16 cellular contexts compared by ENCODE assay signal in the genomic region with DNA sequence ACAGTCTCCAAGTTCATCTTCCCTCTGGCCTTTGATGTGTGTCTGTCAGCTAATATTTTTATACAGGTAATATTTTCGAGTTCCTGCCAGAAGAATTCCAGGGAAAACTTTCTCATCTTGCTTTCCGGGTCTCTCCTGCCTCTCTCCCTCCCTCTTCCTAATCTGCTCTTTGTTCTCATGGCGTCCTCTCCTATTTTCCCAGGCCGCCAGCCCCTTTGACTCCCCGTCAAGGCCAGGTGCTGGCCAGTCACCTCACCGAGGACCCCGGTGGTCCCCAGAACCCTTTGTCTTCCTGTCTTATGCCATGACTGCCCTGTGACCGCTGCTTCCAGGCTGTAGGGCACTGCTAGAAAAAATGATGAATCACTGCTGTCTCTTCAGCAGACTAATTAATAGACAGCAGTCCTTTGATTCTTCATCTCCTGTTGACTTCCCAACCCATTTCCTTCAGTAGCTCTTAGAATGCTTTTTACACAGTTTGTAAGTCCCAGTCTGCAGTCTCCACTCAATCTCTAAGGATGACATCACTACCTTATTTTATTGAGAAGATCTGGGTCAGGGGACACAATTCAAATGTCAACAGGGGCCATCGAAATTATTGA. TPM values are rescaled to one million over a fixed set of nuclear protein-coding genes. Genes with fewer than 3 reads are reported as not detected.
DNase-seq lines count a peak whose midpoint lies in the region; ATAC-seq, FAIRE-seq and TF ChIP-seq lines count a peak whose summit lies in the region.
"Had no signal": no experiment of that assay in that cellular context is flagged by ENCODE, and none has a peak within 500 bp of the region (broad histone marks: within the 10 kb centered on the region; RNA-seq: fewer than 3 reads in every experiment).

No MANE protein-coding gene starts in this region.

- DNase-seq in RWPE1 (ENCODE audit: low spot score), result no peak
- peak; percentile 67 for DNase-seq in endothelial cell of umbilical vein (ENCODE audit: low read depth, low spot score)
- DNase-seq in neural progenitor cell (ENCODE audit: low spot score), result peak; percentile 35
- DNase-seq in activated CD4-positive, alpha-beta T cell treated with anti-CD3 and anti-CD28 coated beads for 48 hours, result no peak
- no peak for DNase-seq in NCI-H82 treated with DMSO at 0.1 percent for 48 hours (lab: John Stamatoyannopoulos, UW; ENCODE audit: unreplicated experiment)
- no peak for DNase-seq in NCI-H1694 treated with DMSO at 0.1 percent for 48 hours (lab: John Stamatoyannopoulos, UW)
- DNase-seq: activated gamma-delta T cell treated with Interleukin-2 at 50 U/mL for 16 hours; body of pancreas; KBM-7; NCI-H146; psoas muscle; stimulated activated CD4-positive, alpha-beta T cell treated with anti-CD3 and anti-CD28 coated beads, Interleukin-1b, Interleukin-23, amount 100 ng/mL, for 48 hours had no signal

- no peaks in the 10 kb centered on the region for H3K9me3 ChIP-seq in BLaER1 treated with 17β-estradiol and CSF1 and Interleukin-3, amounts not matched to agents 10 nM and 100 nM (replicated peaks in 1 of 11)
- H3K9me3 ChIP-seq in endothelial cell of umbilical vein (replicated peaks; ENCODE audit: control insufficient read depth, insufficient read depth, low read length) (no peaks in the 10 kb centered on the region), neural progenitor cell (ENCODE audit: low read depth) (no peaks in the 10 kb centered on the region)
- H3K9me3 ChIP-seq: body of pancreas, psoas muscle, vagina had no signal

- no peak for TF ChIP-seq POLR2A in endothelial cell of umbilical vein (IDR thresholded peaks at IDR 0.05; ENCODE audit: low read depth, low read length)

- H3K36me3 ChIP-seq in BLaER1 treated with 17β-estradiol and CSF1 and Interleukin-3, amounts not matched to agents 10 nM and 100 nM, result peaks cover 0 to 13% (median 4%) of the 10 kb centered on the region in 11 experiments; a peak in 3 of 22 replicates
- H3K36me3 ChIP-seq in endothelial cell of umbilical vein (ENCODE audit: control insufficient read depth in 2 of 2, extremely low read depth in 1 of 2, insufficient read depth in 2 of 2, low read length in 2 of 2) (no peaks in the 10 kb centered on the region), neural progenitor cell (no peaks in the 10 kb centered on the region)
- H3K36me3 ChIP-seq: vagina had no signal

- intact Hi-C loops in endothelial cell of umbilical vein (cut with micrococcal nuclease), result no loop called here

- ATAC-seq in HG02885 (IDR thresholded peaks at IDR 0.05; ENCODE audit: poor library complexity, unreplicated experiment), result no peak
- ATAC-seq: body of pancreas, psoas muscle had no signal

- no peak overlapping the region for H3K4me3 Mint-ChIP-seq in neural progenitor cell

- H3K79me2 ChIP-seq in endothelial cell of umbilical vein (ENCODE audit: control insufficient read depth, insufficient read depth, low read length), result peaks cover 88% of the 10 kb centered on the region
- H3K79me2 ChIP-seq in neural progenitor cell (ENCODE audit: low read depth), result no peaks in the 10 kb centered on the region

- peak overlapping the region; percentile 5 to 76 (median 44); a peak in 17 of 22 replicates for H3K4me2 ChIP-seq in BLaER1 treated with 17β-estradiol and CSF1 and Interleukin-3, amounts not matched to agents 10 nM and 100 nM
- H3K4me2 ChIP-seq in endothelial cell of umbilical vein (ENCODE audit: insufficient read depth, low read length) (peak overlapping the region; percentile 63), neural progenitor cell (peak overlapping the region; percentile 16)

- H3K27me3 ChIP-seq in BLaER1 treated with 17β-estradiol and CSF1 and Interleukin-3, amounts not matched to agents 10 nM and 100 nM, result no peaks in the 10 kb centered on the region
- H3K27me3 ChIP-seq in endothelial cell of umbilical vein (ENCODE audit: control insufficient read depth in 2 of 2, insufficient read depth in 2 of 2, low read length in 2 of 2) (no peaks in the 10 kb centered on the region), neural progenitor cell (no peaks in the 10 kb centered on the region)
- H3K27me3 ChIP-seq: body of pancreas, vagina had no signal

- H3F3A ChIP-seq in neural progenitor cell (ENCODE audit: low read depth), result no peaks in the 10 kb centered on the region

- dilution Hi-C loops in endothelial cell of umbilical vein (cut with MboI; ENCODE audit: extremely low pct_ligation_motif_present, low sequenced_read_pairs), result no loop called here

- H3K27me3 Mint-ChIP-seq in neural progenitor cell (ENCODE audit: insufficient read depth, low read depth), result peaks cover 2% of the 10 kb centered on the region

- H3K9ac ChIP-seq in BLaER1 treated with 17β-estradiol and CSF1 and Interleukin-3, amounts not matched to agents 10 nM and 100 nM, result peak overlapping the region in 2 of 11 experiments; percentile 20 to 25; a peak in 1 of 22 replicates
- H3K9ac ChIP-seq in endothelial cell of umbilical vein (replicated peaks; ENCODE audit: extremely low read depth, insufficient read depth, low read length) (peak overlapping the region; percentile 39), neural progenitor cell (no peak overlapping the region)

- no peak overlapping the region for H3K4me3 ChIP-seq in BLaER1 treated with 17β-estradiol and CSF1 and Interleukin-3, amounts not matched to agents 10 nM and 100 nM
- H3K4me3 ChIP-seq in endothelial cell of umbilical vein (replicated peaks in 1 of 3; ENCODE audit: insufficient read depth in 1 of 3, low read depth in 1 of 3, low read length in 3 of 3) (no peak overlapping the region), neural progenitor cell (no peak overlapping the region)
- H3K4me3 ChIP-seq: body of pancreas, psoas muscle, vagina had no signal

- H2AFZ ChIP-seq in endothelial cell of umbilical vein (ENCODE audit: low read depth, low read length) (no peak overlapping the region), neural progenitor cell (replicated peaks) (no peak overlapping the region)

- H3K36me3 Mint-ChIP-seq in neural progenitor cell, result no peaks in the 10 kb centered on the region

- FAIRE-seq in endothelial cell of umbilical vein (lab: Jason Lieb, UNC), result peak; percentile 66
- FAIRE-seq: GM19239 had no signal

- peak overlapping the region; percentile 14 for H3K27ac Mint-ChIP-seq in neural progenitor cell

- CTCF ChIA-PET in RWPE1 (lab: Yijun Ruan, JAX), result no interaction called here
- CTCF ChIA-PET in endothelial cell of umbilical vein (lab: Charles Lee), result interaction anchor here (1.0 to 2.9 kb wide), 9 partner anchors 9 to 101 kb away, joined by 3 to 16 read pairs (median 3); a partner anchor contains a TSS

- H3K4me1 Mint-ChIP-seq in neural progenitor cell, result peaks cover 19% of the 10 kb centered on the region

- H3K9me1 ChIP-seq in endothelial cell of umbilical vein (replicated peaks; ENCODE audit: control insufficient read depth, extremely low read depth, insufficient read depth, low read length), result no peaks in the 10 kb centered on the region

- POLR2A ChIA-PET in RWPE1 (lab: Yijun Ruan, JAX; ENCODE audit: low non-redundant PET), result no interaction called here
- POLR2A ChIA-PET in endothelial cell of umbilical vein (lab: Charles Lee), result interaction anchor here (0.5 kb wide), 1 partner anchor 9 kb away, joined by 3 read pairs; no protein-coding TSS in a partner anchor

- BruUV-seq in endothelial cell of umbilical vein (replicated peaks; lab: Mats Ljungman, UMichigan), result no TSS peak

- H3K4me1 ChIP-seq in BLaER1 treated with 17β-estradiol and CSF1 and Interleukin-3, amounts not matched to agents 10 nM and 100 nM, result peaks cover 42 to 59% (median 51%) of the 10 kb centered on the region in 10 experiments
- peaks cover 34% of the 10 kb centered on the region for H3K4me1 ChIP-seq in endothelial cell of umbilical vein (ENCODE audit: control insufficient read depth, extremely low read depth, insufficient read depth, low read length)
- H3K4me1 ChIP-seq in neural progenitor cell, result peaks cover 17% of the 10 kb centered on the region

- H3K9me3 Mint-ChIP-seq in neural progenitor cell, result no peaks in the 10 kb centered on the region

- TF ChIP-seq CTCF in RWPE1 (conservative IDR thresholded peaks at IDR 0.05; ENCODE audit: low read depth) (no peak), endothelial cell of umbilical vein (IDR thresholded peaks at IDR 0.05; ENCODE audit: extremely low read depth in 1 of 2, insufficient read depth in 1 of 2, low read depth in 1 of 2, low read length in 2 of 2) (no peak), neural progenitor cell (IDR thresholded peaks at IDR 0.05) (no peak)

- H4K20me1 ChIP-seq in BLaER1 treated with 17β-estradiol and CSF1 and Interleukin-3, amounts not matched to agents 10 nM and 100 nM, result no peaks in the 10 kb centered on the region; a peak in 1 of 22 replicates
- H4K20me1 ChIP-seq in endothelial cell of umbilical vein (replicated peaks; ENCODE audit: control insufficient read depth, extremely low read depth, insufficient read depth, low read length) (no peaks in the 10 kb centered on the region), neural progenitor cell (ENCODE audit: low read depth) (peaks cover 9% of the 10 kb centered on the region)

- peak overlapping the region in 9 of 11 experiments; percentile 11 to 54 (median 42); a peak in 12 of 22 replicates for H3K27ac ChIP-seq in BLaER1 treated with 17β-estradiol and CSF1 and Interleukin-3, amounts not matched to agents 10 nM and 100 nM
- H3K27ac ChIP-seq in RWPE1, result peak overlapping the region; percentile 72
- H3K27ac ChIP-seq in endothelial cell of umbilical vein (ENCODE audit: insufficient read depth, low read depth, low read length), result peak overlapping the region; percentile 63
- H3K27ac ChIP-seq in neural progenitor cell, result peak overlapping the region; percentile 61
- H3K27ac ChIP-seq: body of pancreas, psoas muscle, vagina had no signal

TF ChIP-seq in endothelial cell of umbilical vein, 7 proteins besides CTCF, POLR2A, EP300 and RAD21 (continues in another document):
- TF ChIP-seq JUN (IDR thresholded peaks at IDR 0.05; ENCODE audit: borderline replicate concordance, insufficient read depth, insufficient read length, low read depth) (peak; percentile 22), FOS (IDR thresholded peaks at IDR 0.05; ENCODE audit: borderline replicate concordance, insufficient read depth, low read length) (peak; percentile 64), GATA2 (IDR thresholded peaks at IDR 0.05; ENCODE audit: insufficient read depth, insufficient read length, low read depth, low read length) (no peak)
- TF ChIP-seq, protein P1, sequence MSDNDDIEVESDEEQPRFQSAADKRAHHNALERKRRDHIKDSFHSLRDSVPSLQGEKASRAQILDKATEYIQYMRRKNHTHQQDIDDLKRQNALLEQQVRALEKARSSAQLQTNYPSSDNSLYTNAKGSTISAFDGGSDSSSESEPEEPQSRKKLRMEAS (IDR thresholded peaks at IDR 0.05; ENCODE audit: insufficient read depth, insufficient read length), result no peak

RNA-seq across cellular contexts. Expression of a gene that starts 40.7 kb away (rescaled TPM):
- total RNA-seq in endothelial cell of umbilical vein, result 154 TPM in 2 replicates
- polyA plus RNA-seq in endothelial cell of umbilical vein, result 37.2 and 45.5 TPM in 2 replicates
- polyA plus RNA-seq in endothelial cell of umbilical vein (2011; cell fraction: cytosol; rRNA removed), result 41.7 and 42.3 TPM in 2 replicates
- polyA plus RNA-seq in endothelial cell of umbilical vein (2011; cell fraction: nucleus; rRNA removed), result 179 and 233 TPM in 2 replicates
- polyA plus RNA-seq in endothelial cell of umbilical vein (2012), result 84.8 and 122 TPM in 2 replicates
- 182 and 216 TPM in 2 replicates for polyA minus RNA-seq in endothelial cell of umbilical vein
- polyA minus RNA-seq in endothelial cell of umbilical vein (2011; cell fraction: cytosol; rRNA and poly(A)+ RNA removed), result 8.4 TPM
- 280 and 362 TPM in 2 replicates for polyA minus RNA-seq in endothelial cell of umbilical vein (2011; cell fraction: nucleus; rRNA and poly(A)+ RNA removed)
- total RNA-seq in neural progenitor cell (ENCODE audit: low replicate concordance), result 36.5 and 61.7 TPM in 2 replicates

Comparison
In these comparisons a context has a peak if more than half of its experiments do, and no peak if none do; other contexts are left out.
1. DNase-seq: peak in endothelial cell of umbilical vein (single experiment) and neural progenitor cell (single experiment); none in RWPE1 (single experiment), activated CD4-positive, alpha-beta T cell treated with anti-CD3 and anti-CD28 coated beads for 48 hours (single experiment), NCI-H82 treated with DMSO at 0.1 percent for 48 hours (single experiment) and NCI-H1694 treated with DMSO at 0.1 percent for 48 hours (single experiment).
2. Peak in every context shown above with its lines, with median percentiles within 50 percentile points of each other: H3K27ac ChIP-seq and H3K4me2 ChIP-seq.